ENCODE assay signal across 1 cellular context in the genomic region with DNA sequence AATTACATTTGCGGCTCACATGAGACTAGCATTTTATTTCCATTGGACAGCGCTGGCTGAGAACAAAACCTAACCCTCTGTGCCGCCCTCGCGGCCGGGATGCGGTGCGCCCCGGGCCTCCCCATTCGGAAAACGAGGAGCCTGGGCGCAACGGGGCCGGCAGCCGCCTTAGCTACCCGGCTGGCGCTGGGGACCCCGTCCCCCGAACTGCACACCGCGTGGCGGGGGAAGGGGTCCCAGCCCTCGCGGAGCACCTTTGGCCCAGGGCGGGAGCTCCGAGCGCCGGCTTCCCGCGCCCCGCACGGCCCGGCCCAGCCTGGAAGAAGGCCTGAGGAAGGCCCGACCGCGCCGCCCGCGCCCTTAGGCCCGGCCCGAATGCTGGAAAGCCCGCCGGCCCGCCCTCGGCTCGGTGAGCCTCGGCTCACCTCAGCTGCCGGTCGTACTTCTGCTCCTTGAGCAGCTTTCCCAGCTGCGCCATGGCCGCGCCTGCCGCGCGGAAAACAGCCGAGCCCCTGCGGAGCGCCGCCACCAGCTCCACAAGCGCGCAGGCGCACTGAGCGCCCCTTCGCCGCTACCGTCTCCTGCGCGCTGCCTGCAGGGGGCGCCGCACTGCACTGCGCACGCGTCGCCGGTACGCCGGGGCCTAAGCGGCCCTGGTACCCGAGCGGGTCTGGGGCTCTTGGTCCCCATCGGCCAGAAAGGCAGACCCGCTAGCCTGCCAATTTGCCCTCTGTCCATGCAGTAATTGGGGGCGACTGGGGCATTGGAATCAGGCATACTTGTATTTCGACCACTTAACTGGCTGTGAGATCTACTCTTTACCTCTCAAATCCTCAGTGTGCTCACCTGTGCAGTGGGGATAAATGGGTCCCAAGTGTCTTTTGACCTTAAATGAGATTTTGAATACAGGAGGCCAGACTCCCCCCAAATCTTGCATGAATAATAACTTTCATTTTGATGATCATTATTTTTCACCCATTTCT.
TF ChIP-seq lines count a peak whose summit lies in the region.

A gene (minus strand): TSS at position 555 of the 983 bp plus-strand sequence. CDS start 77 bp downstream, at position 478.

TF ChIP-seq in IMR-90, 13 proteins besides CTCF, POLR2A, EP300 and RAD21:
- TF ChIP-seq MXI1 (IDR thresholded peaks at IDR 0.05; ENCODE audit: borderline replicate concordance, low read depth, low read length), result no peak; the same call in 1 of the 2 replicates
- peak; percentile 54 for TF ChIP-seq SMC3 (IDR thresholded peaks at IDR 0.05; ENCODE audit: low read depth, low read length)
